ENCODE assay signal across 38 cellular contexts in the genomic region with DNA sequence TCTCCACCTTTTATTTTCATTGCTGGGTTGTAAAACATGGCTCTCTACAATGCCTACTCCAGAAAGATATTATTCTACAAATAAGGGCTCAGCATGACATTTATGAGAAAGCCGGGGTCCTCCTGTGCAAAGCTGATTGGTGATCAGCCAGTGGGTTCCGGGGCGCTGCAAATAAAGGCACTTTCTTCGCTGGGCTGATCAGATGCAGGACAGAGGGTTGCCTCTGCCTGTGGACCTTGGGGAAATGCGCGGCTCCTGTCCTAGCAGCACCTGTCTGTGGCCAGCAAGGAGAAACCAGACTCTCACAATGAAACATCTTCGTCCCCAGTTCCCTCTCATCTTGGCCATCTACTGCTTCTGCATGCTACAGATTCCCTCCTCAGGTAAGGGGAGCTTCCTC. TPM values are rescaled to one million over a fixed set of nuclear protein-coding genes. Genes with fewer than 3 reads are reported as not detected.
"Had no signal": no experiment of that assay in that cellular context is flagged by ENCODE, and none has a peak within 500 bp of the region (broad histone marks: within the 10 kb centered on the region; RNA-seq: fewer than 3 reads in every experiment).

A gene with protein sequence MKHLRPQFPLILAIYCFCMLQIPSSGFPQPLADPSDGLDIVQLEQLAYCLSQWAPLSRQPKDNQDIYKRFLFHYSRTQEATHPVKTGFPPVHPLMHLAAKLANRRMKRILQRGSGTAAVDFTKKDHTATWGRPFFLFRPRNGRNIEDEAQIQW (plus strand): TSS at position 301 of the 400 bp plus-strand sequence. CDS start 7 bp downstream, at position 308.

- H3K9me3 Mint-ChIP-seq: activated B cell treated with CpG ODN at 0.5 μM for 24 hours; activated CD4-positive, alpha-beta memory T cell treated with anti-CD3 and anti-CD28 coated beads for 36 hours; activated CD4-positive, alpha-beta T cell treated with anti-CD3 and anti-CD28 coated beads, Interleukin-2, amount 10 ng/mL, durations not matched to agents 24 days and 14 days; activated CD8-positive, alpha-beta T cell treated with anti-CD3 and anti-CD28 coated beads for 36 hours; activated naive CD4-positive, alpha-beta T cell treated with anti-CD3 and anti-CD28 coated beads for 36 hours; activated naive CD4-positive, alpha-beta T cell treated with anti-CD3 and anti-CD28 coated beads, Interleukin-2, amount 50 U/mL, for 72 hours; activated T-cell treated with anti-CD3 and anti-CD28 coated beads, Interleukin-2, amount 50 U/mL, for 4 hours; activated T-helper 17 cell treated with anti-CD3 and anti-CD28 coated beads, Interleukin-2, amount 50 U/mL, for 72 hours; T-helper 1 cell treated with Interleukin-12 subunit alpha and Interleukin-12 subunit beta and Interleukin-4 antibody, amounts not matched to agents 30 μg/mL and 1 μg/mL, for 36 hours; T-helper 2 cell treated with Interferon-gamma antibody and Interleukin-4, amounts not matched to agents 5 μg/mL and 100 μg/mL, for 36 hours had no signal

- H3K4me3 ChIP-seq: adrenal gland, body of pancreas, breast epithelium had no signal

- H3K4me1 ChIP-seq: adrenal gland, body of pancreas, breast epithelium had no signal

- H3K4me3 Mint-ChIP-seq: activated B cell treated with CpG ODN at 0.5 μM for 24 hours; activated CD4-positive, alpha-beta memory T cell treated with anti-CD3 and anti-CD28 coated beads for 36 hours; activated CD4-positive, alpha-beta T cell treated with anti-CD3 and anti-CD28 coated beads, Interleukin-2, amount 10 ng/mL, durations not matched to agents 24 days and 14 days; activated CD8-positive, alpha-beta T cell treated with anti-CD3 and anti-CD28 coated beads for 36 hours; activated naive CD4-positive, alpha-beta T cell treated with anti-CD3 and anti-CD28 coated beads for 36 hours; activated naive CD8-positive, alpha-beta T cell treated with anti-CD3 and anti-CD28 coated beads for 36 hours; activated T-cell treated with anti-CD3 and anti-CD28 coated beads, Interleukin-2, amount 50 U/mL, for 4 hours; activated T-cell treated with anti-CD3 and anti-CD28 coated beads, Interleukin-2, amount 50 U/mL, for 72 hours; activated T-helper 1 cell treated with anti-CD3 and anti-CD28 coated beads, Interleukin-12 subunit alpha, Interleukin-12 subunit beta, Interleukin-2, Interleukin-4 antibody, amounts not matched to agents 30 ng/mL and 10 ng/mL and 1 ng/mL, durations not matched to agents 14 hours and 24 hours and 36 hours; activated T-helper 17 cell treated with anti-CD3 and anti-CD28 coated beads, Interleukin-2, amount 50 U/mL, for 72 hours; T-helper 1 cell treated with Interleukin-12 subunit alpha and Interleukin-12 subunit beta and Interleukin-4 antibody, amounts not matched to agents 30 μg/mL and 1 μg/mL, for 36 hours; T-helper 2 cell treated with Interferon-gamma antibody and Interleukin-4, amounts not matched to agents 5 μg/mL and 100 μg/mL, for 36 hours had no signal

- DNase-seq: activated B cell treated with CpG ODN at 0.5 μM for 24 hours; activated CD4-positive, alpha-beta T cell treated with anti-CD3 and anti-CD28 coated beads for 4 hours; activated CD4-positive, alpha-beta T cell treated with anti-CD3 and anti-CD28 coated beads, Interleukin-2, amount 50 U/mL, for 1 hour; activated CD4-positive, alpha-beta T cell treated with anti-CD3 and anti-CD28 coated beads, Interleukin-2, amount 50 U/mL, for 4 hours; activated CD8-positive, alpha-beta memory T cell treated with anti-CD3 and anti-CD28 coated beads, Interleukin-2, amount 50 U/mL, for 4 hours; activated effector memory CD4-positive, alpha-beta T cell treated with anti-CD3 and anti-CD28 coated beads, Interleukin-2, amount 50 U/mL, for 16 hours; activated gamma-delta T cell treated with Interleukin-2 at 50 U/mL for 16 hours; activated naive CD4-positive, alpha-beta T cell; activated naive CD4-positive, alpha-beta T cell treated with anti-CD3 and anti-CD28 coated beads, Interleukin-2, amount 50 U/mL, for 16 hours; activated T-cell treated with anti-CD3 and anti-CD28 coated beads for 4 hours; activated T-cell treated with anti-CD3 and anti-CD28 coated beads, Interleukin-2, amount 50 U/mL, for 1 hour; activated T-cell treated with anti-CD3 and anti-CD28 coated beads, Interleukin-2, amount 50 U/mL, for 4 hours; amniotic stem cell; central memory CD4-positive, alpha-beta T cell; T-helper 2 cell; T-helper 9 cell had no signal

- H3K27me3 ChIP-seq: body of pancreas, brain microvascular endothelial cell, breast epithelium had no signal

- H3K9me3 ChIP-seq: adrenal gland, body of pancreas, breast epithelium had no signal

- H3K36me3 ChIP-seq: adrenal gland, brain microvascular endothelial cell, breast epithelium had no signal

- H3K36me3 Mint-ChIP-seq: activated CD4-positive, alpha-beta memory T cell treated with anti-CD3 and anti-CD28 coated beads for 36 hours; activated naive CD4-positive, alpha-beta T cell treated with anti-CD3 and anti-CD28 coated beads, Interleukin-2, amount 50 U/mL, for 72 hours; activated naive CD8-positive, alpha-beta T cell treated with anti-CD3 and anti-CD28 coated beads for 36 hours had no signal

- H3K27ac Mint-ChIP-seq: activated B cell treated with CpG ODN at 0.5 μM for 24 hours; activated CD4-positive, alpha-beta memory T cell treated with anti-CD3 and anti-CD28 coated beads for 36 hours; activated CD4-positive, alpha-beta T cell treated with anti-CD3 and anti-CD28 coated beads, Interleukin-2, amount 10 ng/mL, durations not matched to agents 24 days and 14 days; activated CD8-positive, alpha-beta T cell treated with anti-CD3 and anti-CD28 coated beads for 36 hours; activated naive CD4-positive, alpha-beta T cell treated with anti-CD3 and anti-CD28 coated beads for 36 hours; activated naive CD4-positive, alpha-beta T cell treated with anti-CD3 and anti-CD28 coated beads, Interleukin-2, amount 50 U/mL, for 72 hours; activated naive CD8-positive, alpha-beta T cell treated with anti-CD3 and anti-CD28 coated beads for 36 hours; activated T-cell treated with anti-CD3 and anti-CD28 coated beads, Interleukin-2, amount 50 U/mL, for 72 hours; activated T-helper 1 cell treated with anti-CD3 and anti-CD28 coated beads, Interleukin-12 subunit alpha, Interleukin-12 subunit beta, Interleukin-2, Interleukin-4 antibody, amounts not matched to agents 30 ng/mL and 10 ng/mL and 1 ng/mL, durations not matched to agents 14 hours and 24 hours and 36 hours; activated T-helper 17 cell treated with anti-CD3 and anti-CD28 coated beads, Interleukin-2, amount 50 U/mL, for 72 hours; T-helper 1 cell treated with Interleukin-12 subunit alpha and Interleukin-12 subunit beta and Interleukin-4 antibody, amounts not matched to agents 30 μg/mL and 1 μg/mL, for 36 hours; T-helper 2 cell treated with Interferon-gamma antibody and Interleukin-4, amounts not matched to agents 5 μg/mL and 100 μg/mL, for 36 hours had no signal

- H3K27ac ChIP-seq: adrenal gland, body of pancreas, brain microvascular endothelial cell, breast epithelium, VCaP had no signal

- ATAC-seq: activated CD8-positive, alpha-beta T cell treated with anti-CD3 and anti-CD28 coated beads for 36 hours; activated naive CD4-positive, alpha-beta T cell treated with anti-CD3 and anti-CD28 coated beads, Interleukin-2, amount 50 U/mL, for 72 hours; activated T-cell treated with anti-CD3 and anti-CD28 coated beads, Interleukin-2, amount 50 U/mL, for 4 hours; activated T-cell treated with anti-CD3 and anti-CD28 coated beads, Interleukin-2, amount 50 U/mL, for 72 hours; activated T-helper 17 cell treated with anti-CD3 and anti-CD28 coated beads, Interleukin-2, amount 50 U/mL, for 72 hours; body of pancreas had no signal

- H3K4me1 Mint-ChIP-seq: activated B cell treated with CpG ODN at 0.5 μM for 24 hours; activated CD4-positive, alpha-beta T cell treated with anti-CD3 and anti-CD28 coated beads, Interleukin-2, amount 10 ng/mL, durations not matched to agents 24 days and 14 days; activated naive CD8-positive, alpha-beta T cell treated with anti-CD3 and anti-CD28 coated beads for 36 hours; activated T-helper 17 cell treated with anti-CD3 and anti-CD28 coated beads, Interleukin-2, amount 50 U/mL, for 72 hours had no signal

- FAIRE-seq: astrocyte, TTC549 had no signal

RNA-seq across cellular contexts. Expression of the gene that starts here (rescaled TPM):
- total RNA-seq: activated B cell treated with CpG ODN at 0.5 μM for 24 hours; activated CD4-positive, alpha-beta memory T cell treated with anti-CD3 and anti-CD28 coated beads for 36 hours; activated CD4-positive, alpha-beta T cell treated with anti-CD3 and anti-CD28 coated beads, Interleukin-2, amount 10 ng/mL, durations not matched to agents 24 days and 14 days; activated CD8-positive, alpha-beta memory T cell treated with anti-CD3 and anti-CD28 coated beads for 36 hours; activated CD8-positive, alpha-beta T cell treated with anti-CD3 and anti-CD28 coated beads for 36 hours; activated naive CD4-positive, alpha-beta T cell treated with anti-CD3 and anti-CD28 coated beads for 36 hours; activated naive CD4-positive, alpha-beta T cell treated with anti-CD3 and anti-CD28 coated beads, Interleukin-2, amount 50 U/mL, for 72 hours; activated naive CD8-positive, alpha-beta T cell treated with anti-CD3 and anti-CD28 coated beads for 36 hours; activated T-cell treated with anti-CD3 and anti-CD28 coated beads, Interleukin-2, amount 50 U/mL, for 4 hours; activated T-cell treated with anti-CD3 and anti-CD28 coated beads, Interleukin-2, amount 50 U/mL, for 72 hours; activated T-helper 1 cell treated with anti-CD3 and anti-CD28 coated beads, Interleukin-12 subunit alpha, Interleukin-12 subunit beta, Interleukin-2, Interleukin-4 antibody, amounts not matched to agents 30 ng/mL and 10 ng/mL and 1 ng/mL, durations not matched to agents 14 hours and 24 hours and 36 hours; activated T-helper 17 cell treated with anti-CD3 and anti-CD28 coated beads, Interleukin-2, amount 50 U/mL, for 72 hours; adrenal gland; aorta; astrocyte; body of pancreas; breast epithelium; cardiac septum; cerebellum had no signal
- polyA plus RNA-seq: adrenal gland, aorta had no signal
